Comparison of ENCODE assay signal across 8 cellular contexts in the genomic region with DNA sequence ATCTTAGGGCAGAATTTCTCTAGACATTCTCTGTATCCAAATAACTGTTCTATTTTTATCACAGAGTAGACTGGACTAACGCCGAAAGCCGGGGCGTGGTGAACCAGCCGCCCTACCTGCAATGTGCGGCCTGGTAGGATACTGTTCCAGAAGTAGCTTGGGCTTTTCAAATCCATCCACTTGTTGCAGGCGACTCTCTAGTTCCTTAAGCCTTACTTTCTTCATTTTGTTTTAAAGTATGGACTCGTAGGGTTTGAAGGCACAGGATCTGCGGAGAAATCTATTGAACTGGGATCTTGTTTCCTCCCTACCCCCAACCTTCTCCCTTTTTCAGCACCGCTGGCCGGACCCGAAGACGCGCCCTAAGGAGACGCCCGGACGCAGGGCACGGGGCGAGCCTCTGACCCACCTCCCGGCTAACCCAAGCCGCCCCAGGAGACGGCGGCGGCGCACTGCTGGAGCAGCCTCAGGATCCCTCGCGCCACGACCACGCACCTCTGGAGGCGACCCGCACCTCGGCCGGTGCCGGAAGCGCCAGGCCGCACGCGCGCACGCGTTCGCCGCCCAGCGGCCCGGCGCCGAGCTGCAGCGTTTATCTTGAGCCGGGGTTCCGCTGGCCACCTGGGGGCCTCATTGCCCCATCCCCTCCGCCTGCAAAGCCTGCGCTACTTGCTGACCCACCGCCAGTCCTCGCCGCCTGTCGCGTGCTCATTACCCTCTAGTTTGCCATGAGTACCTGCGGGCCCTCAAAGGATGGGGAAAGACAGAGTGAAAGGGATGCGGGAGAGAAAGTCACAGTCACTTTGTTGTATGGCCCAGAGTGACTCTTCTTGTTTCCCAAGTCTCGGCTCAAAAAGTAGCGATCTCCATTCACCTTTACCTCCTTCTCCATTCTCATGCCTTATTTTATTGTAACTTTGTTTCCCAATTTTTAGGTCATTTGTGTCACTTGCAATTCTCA. TPM values are rescaled to one million over a fixed set of nuclear protein-coding genes. Genes with fewer than 3 reads are reported as not detected.
DNase-seq lines count a peak whose midpoint lies in the region; ATAC-seq and TF ChIP-seq lines count a peak whose summit lies in the region.

TSS of gene METTL5 (minus strand) at position 533 of the 961 bp plus-strand sequence. CDS start at position 225, 308 bp downstream.

- DNase-seq in DND-41: peak; percentile 79
- peak; percentile 78 for DNase-seq in RPMI7951 (ENCODE audit: low read depth)
- peak; percentile 71 for DNase-seq in fibroblast of mammary gland (ENCODE audit: low read depth)
- DNase-seq in naive thymus-derived CD4-positive, alpha-beta T cell: peak; percentile 55 to 90 (median 71)
- DNase-seq in stimulated activated naive CD4-positive, alpha-beta T cell (lab: John Stamatoyannopoulos, UW): peak; percentile 47 to 70 (median 68)

- no peaks in the 10 kb centered on the region for H3K9me3 Mint-ChIP-seq in activated T-helper 17 cell treated with anti-CD3 and anti-CD28 coated beads, Interleukin-2, amount 50 U/mL, for 72 hours
- no peaks in the 10 kb centered on the region for H3K9me3 Mint-ChIP-seq in naive thymus-derived CD4-positive, alpha-beta T cell

- peak; percentile 94 for TF ChIP-seq CTCF in DND-41 (IDR thresholded peaks at IDR 0.05; ENCODE audit: borderline replicate concordance, extremely low read depth, low read length, poor library complexity, severe bottlenecking)
- peak; percentile 84 for TF ChIP-seq CTCF in KMS-11 (conservative IDR thresholded peaks at IDR 0.05; ENCODE audit: low read depth, low read length)
- peak; percentile 51 for TF ChIP-seq CTCF in fibroblast of mammary gland (conservative IDR thresholded peaks at IDR 0.05; ENCODE audit: control insufficient read depth, insufficient read depth, low read depth, low read length)

- peak within 1 kb of the TSS; percentile 87 for H2AFZ ChIP-seq in DND-41 (ENCODE audit: low read depth, low read length)
- peak within 1 kb of the TSS; percentile 95 for H2AFZ ChIP-seq in KMS-11 (ENCODE audit: low read depth)

- peaks cover 12% of the 10 kb centered on the region for H4K20me1 ChIP-seq in DND-41 (ENCODE audit: insufficient read depth, low read length)
- H4K20me1 ChIP-seq in KMS-11 (ENCODE audit: insufficient read depth): peaks cover 7% of the 10 kb centered on the region; the same call in 1 of the 2 replicates

- intact Hi-C loops in naive thymus-derived CD4-positive, alpha-beta T cell (cut with micrococcal nuclease): loop anchor here (1.0 to 10.0 kb wide), 10 partner anchors 26 to 1860 kb away; partner anchors contain the start of genes LRP2 (in 2 of the 2), SSB (in 2 of the 2), BBS5 (in 1 of the 2) and DYNC1I2 (in 1 of the 2)

- ATAC-seq in DND-41 (ENCODE audit: insufficient read depth, low read depth) (peak; percentile 69), GM21737 (IDR thresholded peaks at IDR 0.05; ENCODE audit: unreplicated experiment) (peak; percentile 53)
- peak; percentile 72 for ATAC-seq in activated T-helper 17 cell treated with anti-CD3 and anti-CD28 coated beads, Interleukin-2, amount 50 U/mL, for 72 hours (replicated peaks)
- peak; percentile 80 for ATAC-seq in naive thymus-derived CD4-positive, alpha-beta T cell

- peak within 1 kb of the TSS; percentile 97 for H3K4me2 ChIP-seq in DND-41 (ENCODE audit: insufficient read depth, low read length)
- H3K4me2 ChIP-seq in KMS-11: peak within 1 kb of the TSS; percentile 81

- H3K4me1 ChIP-seq in DND-41 (ENCODE audit: insufficient read depth, low read length) (peaks cover 51% of the 10 kb centered on the region), KMS-11 (ENCODE audit: low read depth, poor library complexity, severe bottlenecking) (peaks cover 41% of the 10 kb centered on the region)
- peaks cover 19 to 28% of the 10 kb centered on the region in 2 donors for H3K4me1 ChIP-seq in naive thymus-derived CD4-positive, alpha-beta T cell (ENCODE audit: control insufficient read depth in 2 of 2, insufficient read depth in 2 of 2, low read length in 2 of 2)

- POLR2A ChIA-PET in naive thymus-derived CD4-positive, alpha-beta T cell (lab: Charles Lee): interaction anchor here (0.6 to 1.4 kb wide), 6 partner anchors 8 to 104 kb away, joined by 3 to 6 read pairs (median 4); partner anchors contain the start of gene SSB

- CTCF ChIA-PET in naive thymus-derived CD4-positive, alpha-beta T cell (lab: Charles Lee): interaction anchor here (0.6 to 1.6 kb wide), 10 partner anchors 9 to 306 kb away, joined by 3 to 7 read pairs (median 3); no protein-coding TSS in a partner anchor

- H3K4me3 Mint-ChIP-seq in activated T-helper 17 cell treated with anti-CD3 and anti-CD28 coated beads, Interleukin-2, amount 50 U/mL, for 72 hours: peak within 1 kb of the TSS; percentile 98
- H3K4me3 Mint-ChIP-seq in naive thymus-derived CD4-positive, alpha-beta T cell: peak within 1 kb of the TSS; percentile 82 to 99 (median 91)

- peaks cover 30% of the 10 kb centered on the region for H3K4me1 Mint-ChIP-seq in activated T-helper 17 cell treated with anti-CD3 and anti-CD28 coated beads, Interleukin-2, amount 50 U/mL, for 72 hours
- peaks cover 46 to 75% (median 65%) of the 10 kb centered on the region in 7 donors for H3K4me1 Mint-ChIP-seq in naive thymus-derived CD4-positive, alpha-beta T cell

- H3K79me2 ChIP-seq in DND-41 (ENCODE audit: insufficient read depth, low read length) (peaks cover 67% of the 10 kb centered on the region), KMS-11 (ENCODE audit: insufficient read depth, low read depth) (peaks cover 57% of the 10 kb centered on the region)

- H3K4me3 ChIP-seq in DND-41 (ENCODE audit: low read depth in 1 of 2, low read length in 2 of 2) (peak within 1 kb of the TSS; percentile 59 to 65), KMS-11 (IDR thresholded peaks at IDR 0.05; ENCODE audit: insufficient read depth, low read depth, low read length) (peak within 1 kb of the TSS; percentile 83), fibroblast of mammary gland (ENCODE audit: control insufficient read depth, low read depth, low read length) (peak within 1 kb of the TSS; percentile 69)
- H3K4me3 ChIP-seq in naive thymus-derived CD4-positive, alpha-beta T cell (ENCODE audit: low read length): peak within 1 kb of the TSS; percentile 80

- H3K27ac ChIP-seq in DND-41 (ENCODE audit: low read length) (peak within 1 kb of the TSS; percentile 67), KMS-11 (peak within 1 kb of the TSS; percentile 23; the same call in 1 of the 2 replicates)
- peak within 1 kb of the TSS; percentile 85 for H3K27ac ChIP-seq in naive thymus-derived CD4-positive, alpha-beta T cell (ENCODE audit: low read depth, low read length)

- H3K27me3 ChIP-seq in DND-41 (ENCODE audit: insufficient read depth, low read length, poor library complexity) (no peaks in the 10 kb centered on the region), KMS-11 (ENCODE audit: insufficient read depth, low read depth) (no peaks in the 10 kb centered on the region)
- H3K27me3 ChIP-seq in naive thymus-derived CD4-positive, alpha-beta T cell (ENCODE audit: control insufficient read depth in 2 of 2, insufficient read depth in 2 of 2, low read length in 2 of 2): no peaks in the 10 kb centered on the region

- peaks cover 20% of the 10 kb centered on the region; the same call in 1 of the 2 replicates for H3K36me3 ChIP-seq in DND-41 (ENCODE audit: insufficient read depth, low read length)
- peaks cover 2% of the 10 kb centered on the region; the same call in 1 of the 2 replicates for H3K36me3 ChIP-seq in KMS-11 (ENCODE audit: insufficient read depth)
- H3K36me3 ChIP-seq in naive thymus-derived CD4-positive, alpha-beta T cell (ENCODE audit: control insufficient read depth in 2 of 3, insufficient read depth in 3 of 3, low read length in 3 of 3): no peaks in the 10 kb centered on the region

- H3K9me3 ChIP-seq in DND-41 (ENCODE audit: insufficient read depth, low read length, severe bottlenecking): no peaks in the 10 kb centered on the region
- H3K9me3 ChIP-seq in naive thymus-derived CD4-positive, alpha-beta T cell (ENCODE audit: control insufficient read depth in 2 of 3, low read length in 3 of 3): no peaks in the 10 kb centered on the region

- H3K36me3 Mint-ChIP-seq in activated T-helper 17 cell treated with anti-CD3 and anti-CD28 coated beads, Interleukin-2, amount 50 U/mL, for 72 hours (ENCODE audit: low read depth): peaks cover 50% of the 10 kb centered on the region
- peaks cover 0 to 16% (median 5%) of the 10 kb centered on the region in 5 donors for H3K36me3 Mint-ChIP-seq in naive thymus-derived CD4-positive, alpha-beta T cell

- H3K9ac ChIP-seq in DND-41 (ENCODE audit: low read depth, low read length) (peak within 1 kb of the TSS; percentile 71), KMS-11 (peak within 1 kb of the TSS; percentile 60)

- peak within 1 kb of the TSS; percentile 90 for H3K27ac Mint-ChIP-seq in activated T-helper 17 cell treated with anti-CD3 and anti-CD28 coated beads, Interleukin-2, amount 50 U/mL, for 72 hours
- H3K27ac Mint-ChIP-seq in naive thymus-derived CD4-positive, alpha-beta T cell: peak within 1 kb of the TSS; percentile 84 to 96 (median 89)

- H3K27me3 Mint-ChIP-seq in activated T-helper 17 cell treated with anti-CD3 and anti-CD28 coated beads, Interleukin-2, amount 50 U/mL, for 72 hours: no peaks in the 10 kb centered on the region
- no peaks in the 10 kb centered on the region for H3K27me3 Mint-ChIP-seq in naive thymus-derived CD4-positive, alpha-beta T cell

RNA-seq across cellular contexts. Expression of gene METTL5, which starts in this region (rescaled TPM):
- 124 and 133 TPM in 2 replicates for total RNA-seq in RPMI7951 (2014; rRNA removed; shearing (Covaris generic))
- 10 to 100 TPM; 54.4 to 78.7 TPM for total RNA-seq in activated T-helper 17 cell treated with anti-CD3 and anti-CD28 coated beads, Interleukin-2, amount 50 U/mL, for 72 hours
- 10 to 100 TPM; 21.1 to 52.9 (median 44.2) TPM for total RNA-seq in naive thymus-derived CD4-positive, alpha-beta T cell
- polyA plus RNA-seq in naive thymus-derived CD4-positive, alpha-beta T cell: 100 to 1,000 TPM; 112 to 149 TPM

Comparison
In these comparisons a context has a peak if more than half of its experiments do, and no peak if none do; other contexts are left out.
1. Peak in every context shown above with its lines: DNase-seq, ATAC-seq, H3K4me3 ChIP-seq and H3K27ac ChIP-seq.
2. H3K27ac ChIP-seq: peak in every context shown above with its lines; median percentile 85 in naive thymus-derived CD4-positive, alpha-beta T cell; 67 in DND-41; 23 in KMS-11.